Comparison of ENCODE assay signal across 14 cellular contexts in the genomic region with DNA sequence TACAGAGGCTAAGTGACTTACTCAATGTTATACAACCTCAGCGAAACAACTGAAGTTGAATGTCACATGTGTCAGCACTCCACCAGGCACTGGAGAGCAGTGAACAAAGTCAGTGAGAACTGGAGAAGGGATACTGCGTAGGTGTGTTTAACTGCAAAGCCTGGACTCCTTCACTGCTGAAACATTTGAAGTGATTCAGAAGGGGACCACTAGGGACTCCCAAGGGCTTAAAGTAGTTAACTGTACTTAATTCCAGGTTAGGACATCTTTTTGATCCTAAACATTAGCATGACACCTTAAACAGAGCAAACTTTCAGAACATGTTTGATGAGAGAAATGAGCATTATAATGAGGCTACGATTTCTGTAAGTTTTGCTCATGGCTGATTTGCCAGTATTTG. TPM values are rescaled to one million over a fixed set of nuclear protein-coding genes. Genes with fewer than 3 reads are reported as not detected.
DNase-seq lines count a peak whose midpoint lies in the region; ATAC-seq and TF ChIP-seq lines count a peak whose summit lies in the region.
"Had no signal": no experiment of that assay in that cellular context is flagged by ENCODE, and none has a peak within 500 bp of the region (broad histone marks: within the 10 kb centered on the region; RNA-seq: fewer than 3 reads in every experiment).

No MANE protein-coding gene starts in this region.

- H2BK20ac ChIP-seq in IMR-90 (ENCODE audit: low read depth, low read length), result no peak overlapping the region

- no peaks in the 10 kb centered on the region for H3K27me3 Mint-ChIP-seq in mesothelial cell of epicardium (ENCODE audit: low read depth)
- H3K27me3 Mint-ChIP-seq: activated CD8-positive, alpha-beta memory T cell treated with anti-CD3 and anti-CD28 coated beads, Interleukin-2, amount 10 ng/mL, durations not matched to agents 7 days and 5 days had no signal

- H3K27ac ChIP-seq in IMR-90 (ENCODE audit: insufficient read depth, low read length), result no peak overlapping the region

- H2AK5ac ChIP-seq in IMR-90 (ENCODE audit: low read depth, low read length), result no peak overlapping the region

- no peaks in the 10 kb centered on the region for H3K36me3 ChIP-seq in IMR-90 (ENCODE audit: control insufficient read depth, insufficient read depth, low read length)
- H3K36me3 ChIP-seq: MG63 had no signal

- in situ Hi-C loops in IMR-90 (cut with MboI; ENCODE audit: low sequenced_read_pairs), result loop anchor here (5.0 to 10.0 kb wide), 3 partner anchors 164 to 857 kb away; partner anchors contain the start of genes AK9 and FIG4

- no peak for ATAC-seq in IMR-90 (ENCODE audit: low read depth)
- ATAC-seq in GM19035 (IDR thresholded peaks at IDR 0.05; ENCODE audit: unreplicated experiment), result no peak
- ATAC-seq: activated CD8-positive, alpha-beta memory T cell treated with anti-CD3 and anti-CD28 coated beads, Interleukin-2, amount 10 ng/mL, durations not matched to agents 7 days and 5 days had no signal

- no peak overlapping the region for H2BK15ac ChIP-seq in IMR-90 (ENCODE audit: low read depth, low read length)

- no peak overlapping the region for H4K91ac ChIP-seq in IMR-90 (ENCODE audit: insufficient read depth, low read depth, low read length)

- BruUV-seq in IMR-90 (replicated peaks; lab: Mats Ljungman, UMichigan), result no TSS peak

- CTCF ChIA-PET in IMR-90 (lab: Yijun Ruan, JAX), result interaction anchor here (1.5 kb wide), 1 partner anchor 512 kb away, joined by 5 read pairs; no protein-coding TSS in a partner anchor

- dilution Hi-C loops in IMR-90 (cut with HindIII; ENCODE audit: low sequenced_read_pairs, unreplicated experiment), result no loop called here

- H3K9me1 ChIP-seq in IMR-90 (ENCODE audit: insufficient read depth, low read length), result no peaks in the 10 kb centered on the region

- 100% methylated on average over 1 of the region's 3 CpGs; no CpG with 5 or more reads in 1 of the 2 experiments for WGBS in IMR-90 (ENCODE audit: extremely low coverage in 2 of 2, insufficient read length in 1 of 2), 2 experiments

- TF ChIP-seq CTCF in IMR-90 (conservative IDR thresholded peaks at IDR 0.05; ENCODE audit: low read depth, low read length), result peak; percentile 25; the same call in 1 of the 2 replicates
- peak; percentile 16; the same call in 1 of the 2 replicates for TF ChIP-seq CTCF in WI38 (IDR thresholded peaks at IDR 0.05; ENCODE audit: low read depth, low read length)
- TF ChIP-seq CTCF in mesothelial cell of epicardium (IDR thresholded peaks at IDR 0.05; ENCODE audit: unreplicated experiment), result peak; percentile 16

- H2AK9ac ChIP-seq in IMR-90 (replicated peaks; ENCODE audit: low read depth, low read length, poor library complexity), result no peak overlapping the region

- no peak overlapping the region for H2BK120ac ChIP-seq in IMR-90 (ENCODE audit: low read depth, low read length)

- no peak overlapping the region for H3K4ac ChIP-seq in IMR-90 (ENCODE audit: low read depth, low read length)

- H3K4me1 Mint-ChIP-seq in mesothelial cell of epicardium, result no peaks in the 10 kb centered on the region
- H3K4me1 Mint-ChIP-seq: activated CD8-positive, alpha-beta memory T cell treated with anti-CD3 and anti-CD28 coated beads, Interleukin-2, amount 10 ng/mL, durations not matched to agents 7 days and 5 days; brain had no signal

- H3K9me3 Mint-ChIP-seq in mesothelial cell of epicardium, result peaks cover 18% of the 10 kb centered on the region

- no peaks in the 10 kb centered on the region for H3K9me3 ChIP-seq in IMR-90 (ENCODE audit: control insufficient read depth, insufficient read depth, low read length)

- no peak overlapping the region for H3K14ac ChIP-seq in IMR-90 (replicated peaks; ENCODE audit: low read depth, low read length)

- no peak overlapping the region for H4K8ac ChIP-seq in IMR-90 (ENCODE audit: low read depth in 2 of 2, low read length in 2 of 2)

- no peak overlapping the region for H3K4me2 ChIP-seq in IMR-90 (ENCODE audit: low read depth, low read length)

- H3K36me3 Mint-ChIP-seq in mesothelial cell of epicardium, result peaks cover 4% of the 10 kb centered on the region
- H3K36me3 Mint-ChIP-seq: brain had no signal

- no peaks in the 10 kb centered on the region for H4K20me1 ChIP-seq in IMR-90 (ENCODE audit: insufficient read depth, low read length)

- TF ChIP-seq POLR2A in IMR-90 (IDR thresholded peaks at IDR 0.05; ENCODE audit: low read depth, low read length), result no peak

- H2AFZ ChIP-seq in IMR-90 (replicated peaks; ENCODE audit: low read length, poor library complexity), result no peak overlapping the region

- no peak overlapping the region for H3K56ac ChIP-seq in IMR-90 (ENCODE audit: extremely low read depth, insufficient read depth, low read length)

- no peak overlapping the region for H3K18ac ChIP-seq in IMR-90 (ENCODE audit: low read depth, low read length)

- DNase-seq in NCI-H146 (lab: John Stamatoyannopoulos, UW) (peak; percentile 3), NCI-H146 treated with DMSO at 0.1 percent for 48 hours (lab: John Stamatoyannopoulos, UW; ENCODE audit: unreplicated experiment) (no peak), IMR-90 (peak; percentile 16), mesothelial cell of epicardium (ENCODE audit: low spot score in 2 of 2, unreplicated experiment in 2 of 2) (no peak), AML-193 (lab: John Stamatoyannopoulos, UW) (no peak)
- no peak for DNase-seq in activated naive CD4-positive, alpha-beta T cell treated with Interleukin-2 at 50 U/mL for 16 hours
- DNase-seq: activated CD8-positive, alpha-beta memory T cell treated with anti-CD3 and anti-CD28 coated beads, Interleukin-2, amount 10 ng/mL, durations not matched to agents 7 days and 5 days; head of caudate nucleus; MG63; stimulated activated CD4-positive, alpha-beta T cell treated with anti-CD3 and anti-CD28 coated beads, Interleukin-15, amount 100 ng/mL, for 24 hours; stimulated activated naive CD4-positive, alpha-beta T cell treated with Interleukin-2 at 50 U/mL for 16 hours had no signal

- no peak overlapping the region for H3K9ac ChIP-seq in IMR-90 (ENCODE audit: low read depth, low read length)

- H3K23ac ChIP-seq in IMR-90 (ENCODE audit: low read depth, low read length), result no peak overlapping the region

- no peaks in the 10 kb centered on the region for H3K79me1 ChIP-seq in IMR-90 (ENCODE audit: low read depth in 1 of 2, low read length in 2 of 2)

- no peak overlapping the region for H3K4me3 Mint-ChIP-seq in mesothelial cell of epicardium
- H3K4me3 Mint-ChIP-seq: activated CD8-positive, alpha-beta memory T cell treated with anti-CD3 and anti-CD28 coated beads, Interleukin-2, amount 10 ng/mL, durations not matched to agents 7 days and 5 days; brain had no signal

- no peak overlapping the region for H3K27ac Mint-ChIP-seq in mesothelial cell of epicardium
- H3K27ac Mint-ChIP-seq: activated CD8-positive, alpha-beta memory T cell treated with anti-CD3 and anti-CD28 coated beads, Interleukin-2, amount 10 ng/mL, durations not matched to agents 7 days and 5 days; brain had no signal

- H4K5ac ChIP-seq in IMR-90 (ENCODE audit: low read depth, low read length), result no peak overlapping the region

- TF ChIP-seq RAD21 in IMR-90 (IDR thresholded peaks at IDR 0.05; ENCODE audit: low read length), result no peak

- intact Hi-C loops in IMR-90 (cut with micrococcal nuclease), result loop anchor here (1.0 to 5.0 kb wide), 5 partner anchors 164 to 863 kb away; partner anchors contain the start of genes AK9 and FIG4

- no peak overlapping the region for H3K4me3 ChIP-seq in IMR-90 (ENCODE audit: insufficient read depth, low read depth, low read length)
- H3K4me3 ChIP-seq in WI38 (ENCODE audit: low read depth, low read length), result no peak overlapping the region
- H3K4me3 ChIP-seq: MG63 had no signal

- H3K4me1 ChIP-seq in IMR-90 (ENCODE audit: control insufficient read depth, insufficient read depth, low read length), result no peaks in the 10 kb centered on the region

- H2BK5ac ChIP-seq in IMR-90 (ENCODE audit: low read depth, low read length, poor library complexity, severe bottlenecking), result no peak overlapping the region

- peaks cover 7% of the 10 kb centered on the region for H3K27me3 ChIP-seq in IMR-90 (ENCODE audit: control insufficient read depth, insufficient read depth, low read length)
- H3K27me3 ChIP-seq: MG63 had no signal

- POLR2A ChIA-PET in IMR-90 (lab: Charles Lee; ENCODE audit: unreplicated experiment), result interaction anchor here (0.7 kb wide), 1 partner anchor 257 kb away, joined by 3 read pairs; no protein-coding TSS in a partner anchor

TF ChIP-seq in IMR-90, 13 proteins besides CTCF, POLR2A, EP300 and RAD21 (continues in another document):
- TF ChIP-seq MXI1 (IDR thresholded peaks at IDR 0.05; ENCODE audit: borderline replicate concordance, low read depth, low read length) (no peak), ELK1 (IDR thresholded peaks at IDR 0.05; ENCODE audit: borderline replicate concordance, low read depth, low read length) (no peak), CEBPB (IDR thresholded peaks at IDR 0.05; ENCODE audit: low read depth, low read length) (no peak), FOS (IDR thresholded peaks at IDR 0.05; ENCODE audit: low read depth, low read length) (no peak), MAFK (IDR thresholded peaks at IDR 0.05; ENCODE audit: low read depth, low read length) (no peak), NFE2L2 (IDR thresholded peaks at IDR 0.05; ENCODE audit: low read depth, low read length) (no peak), BHLHE40 (IDR thresholded peaks at IDR 0.05; ENCODE audit: low read depth, low read length) (no peak), MAZ (IDR thresholded peaks at IDR 0.05; ENCODE audit: borderline replicate concordance, low read depth, low read length) (no peak), SMC3 (IDR thresholded peaks at IDR 0.05; ENCODE audit: low read depth, low read length) (no peak), RCOR1 (IDR thresholded peaks at IDR 0.05; ENCODE audit: insufficient replicate concordance, low read length) (no peak)

RNA-seq across cellular contexts. Expression of gene ZBTB24, which starts 45.0 kb away (rescaled TPM):
- total RNA-seq in IMR-90 (2012; rRNA removed) (7.9 and 10.3 TPM in 2 replicates), mesothelial cell of epicardium (8.0 to 9.4 TPM (median 9.1 TPM) in 3 replicates)
- polyA plus RNA-seq in IMR-90 (2012; rRNA removed), result 2.1 and 2.3 TPM in 2 replicates
- polyA plus RNA-seq in IMR-90 (2012; cell fraction: cytosol; rRNA removed), result 0.63 and 0.75 TPM in 2 replicates
- polyA plus RNA-seq in IMR-90 (2012; cell fraction: nucleus; rRNA removed; ENCODE audit: low replicate concordance), result 1.1 and 2.2 TPM in 2 replicates

Comparison
In these comparisons a context has a peak if more than half of its experiments do, and no peak if none do; other contexts are left out.
1. DNase-seq: peak in NCI-H146 (single experiment) and IMR-90 (single experiment); none in NCI-H146 treated with DMSO at 0.1 percent for 48 hours (single experiment), mesothelial cell of epicardium (0 of 2), AML-193 (0 of 2) and activated naive CD4-positive, alpha-beta T cell treated with Interleukin-2 at 50 U/mL for 16 hours (single experiment).
2. Peak in every context shown above with its lines, with median percentiles within 50 percentile points of each other: CTCF ChIP-seq.